In genomic region chr6:162118706-162119105, GRCh38 we compare ENCODE assay signal across 35 cellular contexts.
"Had no signal": no experiment of that assay in that cellular context is flagged by ENCODE, and none has a peak within 500 bp of the region (broad histone marks: within the 10 kb centered on the region; RNA-seq: fewer than 3 reads in every experiment).

No MANE protein-coding gene starts in this region.

- H3K4me1 ChIP-seq: Peyer's patch had no signal

- H3K27ac Mint-ChIP-seq: activated CD4-positive, alpha-beta memory T cell treated with anti-CD3 and anti-CD28 coated beads, Interleukin-2, amount 10 ng/mL, durations not matched to agents 7 days and 5 days; activated CD8-positive, alpha-beta memory T cell treated with anti-CD3 and anti-CD28 coated beads, Interleukin-2, amount 10 ng/mL, durations not matched to agents 7 days and 5 days had no signal

- H3K4me2 ChIP-seq: KMS-11 had no signal

- H3K27me3 ChIP-seq: brain microvascular endothelial cell, Peyer's patch had no signal

- H3K4me3 ChIP-seq: Peyer's patch had no signal

- H3K4me3 Mint-ChIP-seq: activated CD4-positive, alpha-beta memory T cell treated with anti-CD3 and anti-CD28 coated beads, Interleukin-2, amount 10 ng/mL, durations not matched to agents 7 days and 5 days; activated CD8-positive, alpha-beta memory T cell treated with anti-CD3 and anti-CD28 coated beads, Interleukin-2, amount 10 ng/mL, durations not matched to agents 7 days and 5 days; activated naive CD8-positive, alpha-beta T cell treated with anti-CD3 and anti-CD28 coated beads for 36 hours had no signal

- H3K36me3 Mint-ChIP-seq: activated CD8-positive, alpha-beta memory T cell treated with anti-CD3 and anti-CD28 coated beads, Interleukin-2, amount 10 ng/mL, durations not matched to agents 7 days and 5 days had no signal

- DNase-seq: activated CD4-positive, alpha-beta memory T cell treated with anti-CD3 and anti-CD28 coated beads, Interleukin-2, amount 10 ng/mL, durations not matched to agents 7 days and 5 days; activated CD4-positive, alpha-beta T cell treated with anti-CD3 and anti-CD28 coated beads for 1 hour; activated CD4-positive, alpha-beta T cell treated with anti-CD3 and anti-CD28 coated beads for 48 hours; activated CD4-positive, CD25-positive, alpha-beta regulatory T cell; activated CD8-positive, alpha-beta memory T cell treated with anti-CD3 and anti-CD28 coated beads for 24 hours; activated CD8-positive, alpha-beta memory T cell treated with anti-CD3 and anti-CD28 coated beads, Interleukin-2, amount 10 ng/mL, durations not matched to agents 7 days and 5 days; activated CD8-positive, alpha-beta memory T cell treated with anti-CD3 and anti-CD28 coated beads, Interleukin-2, amount 50 U/mL, for 48 hours; activated effector memory CD4-positive, alpha-beta T cell treated with anti-CD3 and anti-CD28 coated beads, Interleukin-2, amount 50 U/mL, for 16 hours; activated naive CD4-positive, alpha-beta T cell; activated naive CD4-positive, alpha-beta T cell treated with anti-CD3 and anti-CD28 coated beads, Interleukin-2, amount 50 U/mL, for 16 hours; activated naive CD8-positive, alpha-beta T cell treated with anti-CD3 and anti-CD28 coated beads for 36 hours; activated T-cell treated with anti-CD3 and anti-CD28 coated beads, Interleukin-2, amount 50 U/mL, for 48 hours; amniotic stem cell; central memory CD4-positive, alpha-beta T cell; MM.1S; NCI-H1092; NCI-H1436 treated with DMSO at 0.1 percent for 48 hours; NCI-H187; NCI-H2029 treated with DMSO at 0.1 percent for 48 hours; NCI-H2107; NCI-H2171; NCI-H510A; NCI-H526; NCI-H748 treated with DMSO at 0.1 percent for 48 hours; NK-92 treated with Interleukin-12 subunit alpha and Interleukin-12 subunit beta, amount 100 ng/mL, for 24 hours; PC-3; Peyer's patch; RPMI8226; SHP77 treated with DMSO at 0.1 percent for 48 hours; SW 1271; T-helper 1 cell; T1000; WERI-Rb-1 had no signal

- H3K9me3 ChIP-seq: Peyer's patch had no signal

- H3K4me1 Mint-ChIP-seq: activated CD8-positive, alpha-beta memory T cell treated with anti-CD3 and anti-CD28 coated beads, Interleukin-2, amount 10 ng/mL, durations not matched to agents 7 days and 5 days had no signal

- H3K36me3 ChIP-seq: brain microvascular endothelial cell, Peyer's patch, WERI-Rb-1 had no signal

- H3K27ac ChIP-seq: brain microvascular endothelial cell, KMS-11, Peyer's patch, WERI-Rb-1 had no signal

- H3K9ac ChIP-seq: KMS-11 had no signal

- H3K27me3 Mint-ChIP-seq: activated CD4-positive, alpha-beta memory T cell treated with anti-CD3 and anti-CD28 coated beads, Interleukin-2, amount 10 ng/mL, durations not matched to agents 7 days and 5 days; activated CD8-positive, alpha-beta memory T cell treated with anti-CD3 and anti-CD28 coated beads, Interleukin-2, amount 10 ng/mL, durations not matched to agents 7 days and 5 days; activated naive CD8-positive, alpha-beta T cell treated with anti-CD3 and anti-CD28 coated beads for 36 hours had no signal
